In genomic region chr10:89221919-89222318, GRCh38 we compare ENCODE assay signal across 25 cellular contexts. TPM values are rescaled to one million over a fixed set of nuclear protein-coding genes. Genes with fewer than 3 reads are reported as not detected.
"Had no signal": no experiment of that assay in that cellular context is flagged by ENCODE, and none has a peak within 500 bp of the region (broad histone marks: within the 10 kb centered on the region; RNA-seq: fewer than 3 reads in every experiment).

No MANE protein-coding gene starts in this region.

- H3K4me1 ChIP-seq: prostate gland had no signal

- H3K27ac Mint-ChIP-seq: activated CD4-positive, alpha-beta T cell treated with anti-CD3 and anti-CD28 coated beads, Interleukin-2, amount 10 ng/mL, durations not matched to agents 7 days and 5 days; activated CD8-positive, alpha-beta memory T cell treated with anti-CD3 and anti-CD28 coated beads, Interleukin-2, amount 10 ng/mL, durations not matched to agents 7 days and 5 days; activated CD8-positive, alpha-beta T cell treated with anti-CD3 and anti-CD28 coated beads for 36 hours; activated naive CD8-positive, alpha-beta T cell treated with anti-CD3 and anti-CD28 coated beads, Interleukin-2, amount 10 ng/mL, durations not matched to agents 7 days and 5 days; natural killer cell had no signal

- H3K9me3 Mint-ChIP-seq: activated CD4-positive, alpha-beta T cell treated with anti-CD3 and anti-CD28 coated beads, Interleukin-2, amount 10 ng/mL, durations not matched to agents 7 days and 5 days; activated CD8-positive, alpha-beta T cell treated with anti-CD3 and anti-CD28 coated beads for 36 hours; activated naive CD8-positive, alpha-beta T cell treated with anti-CD3 and anti-CD28 coated beads, Interleukin-2, amount 10 ng/mL, durations not matched to agents 7 days and 5 days; natural killer cell had no signal

- H3K27ac ChIP-seq: coronary artery, gastrocnemius medialis, left lung, ovary, prostate gland, right atrium auricular region, tibial nerve had no signal

- H3K4me3 ChIP-seq: coronary artery, gastrocnemius medialis, left lung, ovary, prostate gland, right atrium auricular region, tibial nerve had no signal

- H3K9me3 ChIP-seq: gastrocnemius medialis, left lung, ovary, prostate gland, right atrium auricular region, tibial nerve had no signal

- DNase-seq: activated CD4-positive, alpha-beta T cell treated with anti-CD3 and anti-CD28 coated beads, Interleukin-2, amount 10 ng/mL, durations not matched to agents 7 days and 5 days; activated CD8-positive, alpha-beta memory T cell treated with anti-CD3 and anti-CD28 coated beads, Interleukin-2, amount 10 ng/mL, durations not matched to agents 7 days and 5 days; activated CD8-positive, alpha-beta T cell treated with anti-CD3 and anti-CD28 coated beads for 36 hours; activated gamma-delta T cell treated with Interleukin-2 at 50 U/mL for 16 hours; activated naive CD8-positive, alpha-beta T cell treated with anti-CD3 and anti-CD28 coated beads, Interleukin-2, amount 10 ng/mL, durations not matched to agents 7 days and 5 days; activated T-cell treated with anti-CD3 and anti-CD28 coated beads for 4 hours; amygdala; cerebellar nuclear complex; gastrocnemius medialis; hippocampal formation; kidney glomerular epithelial cell; left lung; midbrain; natural killer cell; ovary; stimulated activated CD4-positive, alpha-beta T cell treated with anti-CD3 and anti-CD28 coated beads, Interleukin-12 subunit alpha, Interleukin-12 subunit beta, amount 100 ng/mL, for 4 hours; stimulated activated CD4-positive, alpha-beta T cell treated with anti-CD3 and anti-CD28 coated beads, Interleukin-4, amount 100 ng/mL, for 4 hours; stimulated activated naive CD8-positive, alpha-beta T cell treated with anti-CD3 and anti-CD28 coated beads, Interleukin-15, Interleukin-2, amounts not matched to agents 100 U/mL and 50 U/mL, for 24 hours; SW 1271 had no signal

- H3K27me3 Mint-ChIP-seq: activated CD4-positive, alpha-beta T cell treated with anti-CD3 and anti-CD28 coated beads, Interleukin-2, amount 10 ng/mL, durations not matched to agents 7 days and 5 days; activated CD8-positive, alpha-beta memory T cell treated with anti-CD3 and anti-CD28 coated beads, Interleukin-2, amount 10 ng/mL, durations not matched to agents 7 days and 5 days; activated CD8-positive, alpha-beta T cell treated with anti-CD3 and anti-CD28 coated beads for 36 hours; activated naive CD8-positive, alpha-beta T cell treated with anti-CD3 and anti-CD28 coated beads, Interleukin-2, amount 10 ng/mL, durations not matched to agents 7 days and 5 days had no signal

- H3K36me3 ChIP-seq: gastrocnemius medialis, ovary, prostate gland, right atrium auricular region, tibial nerve had no signal

- H3K27me3 ChIP-seq: gastrocnemius medialis, left lung, ovary, right atrium auricular region, tibial nerve had no signal

- H3K4me3 Mint-ChIP-seq: activated CD4-positive, alpha-beta T cell treated with anti-CD3 and anti-CD28 coated beads, Interleukin-2, amount 10 ng/mL, durations not matched to agents 7 days and 5 days; activated CD8-positive, alpha-beta memory T cell treated with anti-CD3 and anti-CD28 coated beads, Interleukin-2, amount 10 ng/mL, durations not matched to agents 7 days and 5 days; activated CD8-positive, alpha-beta T cell treated with anti-CD3 and anti-CD28 coated beads for 36 hours; activated naive CD8-positive, alpha-beta T cell treated with anti-CD3 and anti-CD28 coated beads, Interleukin-2, amount 10 ng/mL, durations not matched to agents 7 days and 5 days; natural killer cell had no signal

RNA-seq across cellular contexts. Expression of gene CH25H, which starts 14.8 kb away (rescaled TPM):
- total RNA-seq: activated CD4-positive, alpha-beta T cell treated with anti-CD3 and anti-CD28 coated beads, Interleukin-2, amount 10 ng/mL, durations not matched to agents 7 days and 5 days; activated CD8-positive, alpha-beta memory T cell treated with anti-CD3 and anti-CD28 coated beads, Interleukin-2, amount 10 ng/mL, durations not matched to agents 7 days and 5 days; activated CD8-positive, alpha-beta T cell treated with anti-CD3 and anti-CD28 coated beads for 36 hours; activated naive CD8-positive, alpha-beta T cell treated with anti-CD3 and anti-CD28 coated beads, Interleukin-2, amount 10 ng/mL, durations not matched to agents 7 days and 5 days; bronchial epithelial cell; T-helper 2 cell treated with Interferon-gamma antibody and Interleukin-4, amounts not matched to agents 100 ng/mL and 5 ng/mL, for 36 hours had no signal
